Comparison of ENCODE assay signal across 7 cellular contexts in the genomic region with DNA sequence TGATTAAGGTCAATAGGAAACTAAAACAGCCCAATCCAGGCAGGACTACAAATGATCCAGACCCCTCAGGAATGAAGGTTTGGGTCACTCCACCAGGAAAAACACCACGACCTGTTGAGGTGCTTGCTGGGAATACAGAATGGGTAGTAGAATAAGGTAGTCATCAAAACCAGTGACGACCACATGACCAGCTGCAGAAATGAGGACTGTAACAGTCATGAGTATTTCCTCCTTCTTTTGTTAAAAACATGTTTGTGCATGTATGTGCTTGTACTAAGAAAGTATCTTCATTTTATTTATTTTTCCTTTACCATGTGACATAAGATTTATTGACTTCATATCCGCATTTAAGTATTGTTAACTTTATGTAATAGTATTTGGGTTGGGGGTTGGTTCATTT.
"Had no signal": no experiment of that assay in that cellular context is flagged by ENCODE, and none has a peak within 500 bp of the region (broad histone marks: within the 10 kb centered on the region; RNA-seq: fewer than 3 reads in every experiment).

No MANE protein-coding gene starts in this region.

- ATAC-seq: HepG2, K562 had no signal

- H3K27ac ChIP-seq: HL-60 had no signal

- H3K4me3 ChIP-seq: K562 had no signal

- DNase-seq: IMR-90, KBM-7, KG1 had no signal

- FAIRE-seq: HepG2, HTR-8/SVneo, K562 had no signal
